17 cellular contexts compared by ENCODE assay signal in genomic region chr2:220310326-220310936, GRCh38.
"Had no signal": no experiment of that assay in that cellular context is flagged by ENCODE, and none has a peak within 500 bp of the region (broad histone marks: within the 10 kb centered on the region; RNA-seq: fewer than 3 reads in every experiment).

No MANE protein-coding gene starts in this region.

- FAIRE-seq: TTC549 had no signal

- ATAC-seq: activated T-helper 17 cell treated with anti-CD3 and anti-CD28 coated beads, Interleukin-2, amount 50 U/mL, for 72 hours; left colon; psoas muscle had no signal

- DNase-seq: activated B cell treated with CpG ODN at 0.5 μM for 24 hours; activated CD4-positive, alpha-beta T cell treated with anti-CD3 and anti-CD28 coated beads, Interleukin-2, amount 10 ng/mL, durations not matched to agents 7 days and 5 days; activated CD8-positive, alpha-beta memory T cell treated with anti-CD3 and anti-CD28 coated beads for 24 hours; activated naive CD4-positive, alpha-beta T cell treated with anti-CD3 and anti-CD28 coated beads, Interleukin-2, amount 50 U/mL, for 16 hours; brain microvascular endothelial cell; cerebellar nuclear complex; dermis blood vessel endothelial cell; endodermal cell; glutamatergic neuron; left colon; nephron progenitor cell; psoas muscle; stimulated activated CD4-positive, alpha-beta T cell treated with anti-CD3 and anti-CD28 coated beads, Interleukin-12 subunit alpha, Interleukin-12 subunit beta, amount 100 ng/mL, for 4 hours; stimulated activated naive CD4-positive, alpha-beta T cell treated with Interleukin-2 at 50 U/mL for 16 hours; T-helper 2 cell had no signal
